1 cellular context compared by ENCODE assay signal in the genomic region with DNA sequence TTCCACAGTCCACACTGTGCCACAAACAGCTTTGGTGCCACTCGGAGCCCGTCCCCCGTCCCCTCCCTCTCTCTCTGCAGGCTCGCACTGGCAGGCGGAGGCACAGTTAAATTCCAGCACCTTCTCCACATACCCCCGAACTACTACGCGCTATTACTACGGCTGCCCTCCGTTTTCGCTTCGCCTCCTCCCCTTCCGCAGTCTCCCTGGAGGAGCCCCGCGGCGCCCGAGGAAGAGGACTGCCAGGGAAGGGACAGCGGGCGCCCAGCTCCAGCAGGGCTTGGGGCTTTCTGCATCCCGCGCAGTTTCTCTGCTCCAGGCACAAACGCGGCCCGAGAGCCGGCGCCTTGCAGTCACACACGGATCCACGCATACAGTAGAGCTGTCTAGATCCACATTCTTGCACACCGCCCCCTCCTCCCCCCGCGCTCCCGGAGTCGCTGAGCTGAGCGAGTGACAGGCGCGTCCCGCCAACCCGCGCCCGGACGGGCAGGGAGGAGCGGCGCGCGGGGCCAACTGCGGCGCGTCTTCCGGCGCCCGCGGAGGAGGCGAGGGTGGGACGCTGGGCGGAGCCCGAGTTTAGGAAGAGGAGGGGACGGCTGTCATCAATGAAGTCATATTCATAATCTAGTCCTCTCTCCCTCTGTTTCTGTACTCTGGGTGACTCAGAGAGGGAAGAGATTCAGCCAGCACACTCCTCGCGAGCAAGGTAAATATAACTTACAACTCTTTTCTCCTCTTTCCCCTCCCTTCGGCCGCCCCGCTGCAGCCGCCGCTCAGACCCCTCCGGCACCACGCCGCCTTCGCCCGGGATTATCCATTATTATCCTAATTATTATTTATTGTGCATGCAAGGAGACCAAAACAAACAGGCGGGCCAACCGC.
TF ChIP-seq lines count a peak whose summit lies in the region.

A gene (plus strand): TSS at position 652 of the 885 bp plus-strand sequence. CDS start 13,676 bp downstream, outside the sequence.

TF ChIP-seq in HepG2, 621 proteins besides CTCF, POLR2A, EP300 and RAD21 (continued from another document and continues in another):
- TF ChIP-seq, protein P1, sequence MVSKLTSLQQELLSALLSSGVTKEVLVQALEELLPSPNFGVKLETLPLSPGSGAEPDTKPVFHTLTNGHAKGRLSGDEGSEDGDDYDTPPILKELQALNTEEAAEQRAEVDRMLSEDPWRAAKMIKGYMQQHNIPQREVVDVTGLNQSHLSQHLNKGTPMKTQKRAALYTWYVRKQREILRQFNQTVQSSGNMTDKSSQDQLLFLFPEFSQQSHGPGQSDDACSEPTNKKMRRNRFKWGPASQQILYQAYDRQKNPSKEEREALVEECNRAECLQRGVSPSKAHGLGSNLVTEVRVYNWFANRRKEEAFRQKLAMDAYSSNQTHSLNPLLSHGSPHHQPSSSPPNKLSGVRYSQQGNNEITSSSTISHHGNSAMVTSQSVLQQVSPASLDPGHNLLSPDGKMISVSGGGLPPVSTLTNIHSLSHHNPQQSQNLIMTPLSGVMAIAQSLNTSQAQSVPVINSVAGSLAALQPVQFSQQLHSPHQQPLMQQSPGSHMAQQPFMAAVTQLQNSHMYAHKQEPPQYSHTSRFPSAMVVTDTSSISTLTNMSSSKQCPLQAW (CRISPR knock-in tag; IDR thresholded peaks at IDR 0.05): peak; percentile 34; the same call in 1 of the 2 replicates
- TF ChIP-seq MXD4 (CRISPR knock-in tag; IDR thresholded peaks at IDR 0.05) (no peak), ETV5 (CRISPR knock-in tag; IDR thresholded peaks at IDR 0.05; ENCODE audit: borderline replicate concordance) (peak; percentile 14; the same call in 1 of the 2 replicates), ZNF619 (CRISPR knock-in tag; IDR thresholded peaks at IDR 0.05) (no peak), ZFP36L2 (CRISPR knock-in tag; IDR thresholded peaks at IDR 0.05) (no peak), KDM5A (IDR thresholded peaks at IDR 0.05; ENCODE audit: borderline replicate concordance, low read length) (no peak; the same call in 1 of the 2 replicates), ZNF569 (CRISPR knock-in tag; IDR thresholded peaks at IDR 0.05; ENCODE audit: borderline replicate concordance) (no peak), SMARCE1 (IDR thresholded peaks at IDR 0.05; ENCODE audit: borderline replicate concordance) (no peak), ZNF343 (CRISPR knock-in tag; IDR thresholded peaks at IDR 0.05) (no peak), SP1 (IDR thresholded peaks at IDR 0.05) (no peak), SP1 (CRISPR knock-in tag; IDR thresholded peaks at IDR 0.05) (peak; percentile 83), SMAD3 (CRISPR knock-in tag; IDR thresholded peaks at IDR 0.05) (no peak), HIVEP1 (CRISPR knock-in tag; IDR thresholded peaks at IDR 0.05) (no peak), GZF1 (CRISPR knock-in tag; IDR thresholded peaks at IDR 0.05) (no peak; the same call in 1 of the 2 replicates), YY1 (IDR thresholded peaks at IDR 0.05; ENCODE audit: insufficient read depth, insufficient replicate concordance, low read depth, low read length) (no peak), ZNF224 (CRISPR knock-in tag; IDR thresholded peaks at IDR 0.05) (0 out of 2 replicates have a peak, but pooled peaks have one; percentile 53), NCOA2 (CRISPR knock-in tag; IDR thresholded peaks at IDR 0.05) (no peak; the same call in 1 of the 2 replicates), MTF1 (CRISPR knock-in tag; IDR thresholded peaks at IDR 0.05) (peak; percentile 45; the same call in 1 of the 2 replicates), FLYWCH1 (CRISPR knock-in tag; IDR thresholded peaks at IDR 0.05) (no peak), ZNF230 (CRISPR knock-in tag; IDR thresholded peaks at IDR 0.05) (no peak), ZNF670 (CRISPR knock-in tag; IDR thresholded peaks at IDR 0.05; ENCODE audit: borderline replicate concordance) (no peak), ZNF766 (CRISPR knock-in tag; IDR thresholded peaks at IDR 0.05; ENCODE audit: borderline replicate concordance) (no peak), ZNF12 (CRISPR knock-in tag; IDR thresholded peaks at IDR 0.05) (no peak), ZSCAN30 (CRISPR knock-in tag; IDR thresholded peaks at IDR 0.05) (no peak), ZNF792 (CRISPR knock-in tag; IDR thresholded peaks at IDR 0.05) (no peak)
- TF ChIP-seq, protein P2, sequence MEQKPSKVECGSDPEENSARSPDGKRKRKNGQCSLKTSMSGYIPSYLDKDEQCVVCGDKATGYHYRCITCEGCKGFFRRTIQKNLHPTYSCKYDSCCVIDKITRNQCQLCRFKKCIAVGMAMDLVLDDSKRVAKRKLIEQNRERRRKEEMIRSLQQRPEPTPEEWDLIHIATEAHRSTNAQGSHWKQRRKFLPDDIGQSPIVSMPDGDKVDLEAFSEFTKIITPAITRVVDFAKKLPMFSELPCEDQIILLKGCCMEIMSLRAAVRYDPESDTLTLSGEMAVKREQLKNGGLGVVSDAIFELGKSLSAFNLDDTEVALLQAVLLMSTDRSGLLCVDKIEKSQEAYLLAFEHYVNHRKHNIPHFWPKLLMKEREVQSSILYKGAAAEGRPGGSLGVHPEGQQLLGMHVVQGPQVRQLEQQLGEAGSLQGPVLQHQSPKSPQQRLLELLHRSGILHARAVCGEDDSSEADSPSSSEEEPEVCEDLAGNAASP (CRISPR knock-in tag; IDR thresholded peaks at IDR 0.05; ENCODE audit: borderline replicate concordance): no peak; the same call in 1 of the 2 replicates
- TF ChIP-seq, protein P3, sequence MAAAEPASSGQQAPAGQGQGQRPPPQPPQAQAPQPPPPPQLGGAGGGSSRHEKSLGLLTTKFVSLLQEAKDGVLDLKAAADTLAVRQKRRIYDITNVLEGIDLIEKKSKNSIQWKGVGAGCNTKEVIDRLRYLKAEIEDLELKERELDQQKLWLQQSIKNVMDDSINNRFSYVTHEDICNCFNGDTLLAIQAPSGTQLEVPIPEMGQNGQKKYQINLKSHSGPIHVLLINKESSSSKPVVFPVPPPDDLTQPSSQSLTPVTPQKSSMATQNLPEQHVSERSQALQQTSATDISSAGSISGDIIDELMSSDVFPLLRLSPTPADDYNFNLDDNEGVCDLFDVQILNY (CRISPR knock-in tag; conservative IDR thresholded peaks at IDR 0.05): no peak
- TF ChIP-seq, protein P4, sequence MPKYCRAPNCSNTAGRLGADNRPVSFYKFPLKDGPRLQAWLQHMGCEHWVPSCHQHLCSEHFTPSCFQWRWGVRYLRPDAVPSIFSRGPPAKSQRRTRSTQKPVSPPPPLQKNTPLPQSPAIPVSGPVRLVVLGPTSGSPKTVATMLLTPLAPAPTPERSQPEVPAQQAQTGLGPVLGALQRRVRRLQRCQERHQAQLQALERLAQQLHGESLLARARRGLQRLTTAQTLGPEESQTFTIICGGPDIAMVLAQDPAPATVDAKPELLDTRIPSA (CRISPR knock-in tag; IDR thresholded peaks at IDR 0.05; ENCODE audit: borderline replicate concordance): peak; percentile 40; the same call in 1 of the 2 replicates
- TF ChIP-seq, protein P5, sequence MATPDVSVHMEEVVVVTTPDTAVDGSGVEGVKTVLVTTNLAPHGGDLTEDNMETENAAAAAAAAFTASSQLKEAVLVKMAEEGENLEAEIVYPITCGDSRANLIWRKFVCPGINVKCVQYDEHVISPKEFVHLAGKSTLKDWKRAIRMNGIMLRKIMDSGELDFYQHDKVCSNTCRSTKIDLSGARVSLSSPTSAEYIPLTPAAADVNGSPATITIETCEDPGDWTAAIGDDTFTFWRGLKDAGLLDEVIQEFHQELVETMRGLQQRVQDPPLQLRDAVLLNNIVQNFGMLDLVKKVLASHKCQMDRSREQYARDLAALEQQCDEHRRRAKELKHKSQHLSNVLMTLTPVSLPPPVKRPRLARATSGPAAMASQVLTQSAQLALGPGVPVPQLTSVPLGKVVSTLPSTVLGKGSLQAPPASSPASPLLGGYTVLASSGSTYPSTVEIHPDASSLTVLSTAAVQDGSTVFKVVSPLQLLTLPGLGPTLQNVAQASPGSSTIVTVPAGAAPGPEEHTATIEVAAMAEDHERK (CRISPR knock-in tag; IDR thresholded peaks at IDR 0.05; ENCODE audit: low read depth): no peak
- TF ChIP-seq, protein P6, sequence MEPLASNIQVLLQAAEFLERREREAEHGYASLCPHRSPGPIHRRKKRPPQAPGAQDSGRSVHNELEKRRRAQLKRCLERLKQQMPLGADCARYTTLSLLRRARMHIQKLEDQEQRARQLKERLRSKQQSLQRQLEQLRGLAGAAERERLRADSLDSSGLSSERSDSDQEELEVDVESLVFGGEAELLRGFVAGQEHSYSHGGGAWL (CRISPR knock-in tag; IDR thresholded peaks at IDR 0.05): peak; percentile 57
- TF ChIP-seq, protein P7, sequence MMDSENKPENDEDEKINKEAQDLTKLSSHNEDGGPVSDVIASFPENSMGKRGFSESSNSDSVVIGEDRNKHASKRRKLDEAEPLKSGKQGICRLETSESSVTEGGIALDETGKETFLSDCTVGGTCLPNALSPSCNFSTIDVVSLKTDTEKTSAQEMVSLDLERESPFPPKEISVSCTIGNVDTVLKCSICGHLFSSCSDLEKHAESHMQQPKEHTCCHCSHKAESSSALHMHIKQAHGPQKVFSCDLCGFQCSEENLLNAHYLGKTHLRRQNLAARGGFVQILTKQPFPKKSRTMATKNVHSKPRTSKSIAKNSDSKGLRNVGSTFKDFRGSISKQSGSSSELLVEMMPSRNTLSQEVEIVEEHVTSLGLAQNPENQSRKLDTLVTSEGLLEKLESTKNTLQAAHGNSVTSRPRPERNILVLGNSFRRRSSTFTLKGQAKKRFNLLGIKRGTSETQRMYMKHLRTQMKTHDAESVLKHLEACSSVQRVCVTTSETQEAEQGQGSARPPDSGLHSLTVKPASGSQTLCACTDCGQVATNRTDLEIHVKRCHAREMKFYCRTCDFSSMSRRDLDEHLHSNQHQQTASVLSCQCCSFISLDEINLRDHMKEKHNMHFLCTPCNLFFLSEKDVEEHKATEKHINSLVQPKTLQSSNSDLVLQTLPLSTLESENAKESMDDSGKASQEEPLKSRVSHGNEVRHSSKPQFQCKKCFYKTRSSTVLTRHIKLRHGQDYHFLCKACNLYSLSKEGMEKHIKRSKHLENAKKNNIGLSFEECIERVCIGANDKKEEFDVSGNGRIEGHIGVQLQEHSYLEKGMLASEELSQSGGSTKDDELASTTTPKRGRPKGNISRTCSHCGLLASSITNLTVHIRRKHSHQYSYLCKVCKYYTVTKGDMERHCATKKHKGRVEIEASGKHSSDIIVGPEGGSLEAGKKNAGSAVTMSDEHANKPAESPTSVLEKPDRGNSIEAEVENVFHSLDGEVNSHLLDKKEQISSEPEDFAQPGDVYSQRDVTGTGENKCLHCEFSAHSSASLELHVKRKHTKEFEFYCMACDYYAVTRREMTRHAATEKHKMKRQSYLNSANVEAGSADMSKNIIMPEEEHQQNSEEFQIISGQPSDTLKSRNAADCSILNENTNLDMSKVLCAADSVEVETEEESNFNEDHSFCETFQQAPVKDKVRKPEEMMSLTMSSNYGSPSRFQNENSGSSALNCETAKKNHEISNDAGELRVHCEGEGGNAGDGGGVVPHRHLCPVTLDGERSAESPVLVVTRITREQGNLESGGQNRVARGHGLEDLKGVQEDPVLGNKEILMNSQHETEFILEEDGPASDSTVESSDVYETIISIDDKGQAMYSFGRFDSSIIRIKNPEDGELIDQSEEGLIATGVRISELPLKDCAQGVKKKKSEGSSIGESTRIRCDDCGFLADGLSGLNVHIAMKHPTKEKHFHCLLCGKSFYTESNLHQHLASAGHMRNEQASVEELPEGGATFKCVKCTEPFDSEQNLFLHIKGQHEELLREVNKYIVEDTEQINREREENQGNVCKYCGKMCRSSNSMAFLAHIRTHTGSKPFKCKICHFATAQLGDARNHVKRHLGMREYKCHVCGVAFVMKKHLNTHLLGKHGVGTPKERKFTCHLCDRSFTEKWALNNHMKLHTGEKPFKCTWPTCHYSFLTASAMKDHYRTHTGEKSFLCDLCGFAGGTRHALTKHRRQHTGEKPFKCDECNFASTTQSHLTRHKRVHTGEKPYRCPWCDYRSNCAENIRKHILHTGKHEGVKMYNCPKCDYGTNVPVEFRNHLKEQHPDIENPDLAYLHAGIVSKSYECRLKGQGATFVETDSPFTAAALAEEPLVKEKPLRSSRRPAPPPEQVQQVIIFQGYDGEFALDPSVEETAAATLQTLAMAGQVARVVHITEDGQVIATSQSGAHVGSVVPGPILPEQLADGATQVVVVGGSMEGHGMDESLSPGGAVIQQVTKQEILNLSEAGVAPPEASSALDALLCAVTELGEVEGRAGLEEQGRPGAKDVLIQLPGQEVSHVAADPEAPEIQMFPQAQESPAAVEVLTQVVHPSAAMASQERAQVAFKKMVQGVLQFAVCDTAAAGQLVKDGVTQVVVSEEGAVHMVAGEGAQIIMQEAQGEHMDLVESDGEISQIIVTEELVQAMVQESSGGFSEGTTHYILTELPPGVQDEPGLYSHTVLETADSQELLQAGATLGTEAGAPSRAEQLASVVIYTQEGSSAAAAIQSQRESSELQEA (CRISPR knock-in tag; IDR thresholded peaks at IDR 0.05; ENCODE audit: not compliant biosample characterization): peak; percentile 26
- TF ChIP-seq, protein P8, sequence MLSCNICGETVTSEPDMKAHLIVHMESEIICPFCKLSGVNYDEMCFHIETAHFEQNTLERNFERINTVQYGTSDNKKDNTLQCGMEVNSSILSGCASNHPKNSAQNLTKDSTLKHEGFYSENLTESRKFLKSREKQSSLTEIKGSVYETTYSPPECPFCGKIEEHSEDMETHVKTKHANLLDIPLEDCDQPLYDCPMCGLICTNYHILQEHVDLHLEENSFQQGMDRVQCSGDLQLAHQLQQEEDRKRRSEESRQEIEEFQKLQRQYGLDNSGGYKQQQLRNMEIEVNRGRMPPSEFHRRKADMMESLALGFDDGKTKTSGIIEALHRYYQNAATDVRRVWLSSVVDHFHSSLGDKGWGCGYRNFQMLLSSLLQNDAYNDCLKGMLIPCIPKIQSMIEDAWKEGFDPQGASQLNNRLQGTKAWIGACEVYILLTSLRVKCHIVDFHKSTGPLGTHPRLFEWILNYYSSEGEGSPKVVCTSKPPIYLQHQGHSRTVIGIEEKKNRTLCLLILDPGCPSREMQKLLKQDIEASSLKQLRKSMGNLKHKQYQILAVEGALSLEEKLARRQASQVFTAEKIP (CRISPR knock-in tag; IDR thresholded peaks at IDR 0.05; ENCODE audit: borderline replicate concordance): no peak
- TF ChIP-seq, protein P9, sequence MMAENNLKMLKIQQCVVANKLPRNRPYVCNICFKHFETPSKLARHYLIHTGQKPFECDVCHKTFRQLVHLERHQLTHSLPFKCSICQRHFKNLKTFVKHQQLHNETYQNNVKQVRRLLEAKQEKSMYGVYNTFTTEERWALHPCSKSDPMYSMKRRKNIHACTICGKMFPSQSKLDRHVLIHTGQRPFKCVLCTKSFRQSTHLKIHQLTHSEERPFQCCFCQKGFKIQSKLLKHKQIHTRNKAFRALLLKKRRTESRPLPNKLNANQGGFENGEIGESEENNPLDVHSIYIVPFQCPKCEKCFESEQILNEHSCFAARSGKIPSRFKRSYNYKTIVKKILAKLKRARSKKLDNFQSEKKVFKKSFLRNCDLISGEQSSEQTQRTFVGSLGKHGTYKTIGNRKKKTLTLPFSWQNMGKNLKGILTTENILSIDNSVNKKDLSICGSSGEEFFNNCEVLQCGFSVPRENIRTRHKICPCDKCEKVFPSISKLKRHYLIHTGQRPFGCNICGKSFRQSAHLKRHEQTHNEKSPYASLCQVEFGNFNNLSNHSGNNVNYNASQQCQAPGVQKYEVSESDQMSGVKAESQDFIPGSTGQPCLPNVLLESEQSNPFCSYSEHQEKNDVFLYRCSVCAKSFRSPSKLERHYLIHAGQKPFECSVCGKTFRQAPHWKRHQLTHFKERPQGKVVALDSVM (CRISPR knock-in tag; IDR thresholded peaks at IDR 0.05): peak; percentile 45; the same call in 1 of the 2 replicates
- TF ChIP-seq, protein P10, sequence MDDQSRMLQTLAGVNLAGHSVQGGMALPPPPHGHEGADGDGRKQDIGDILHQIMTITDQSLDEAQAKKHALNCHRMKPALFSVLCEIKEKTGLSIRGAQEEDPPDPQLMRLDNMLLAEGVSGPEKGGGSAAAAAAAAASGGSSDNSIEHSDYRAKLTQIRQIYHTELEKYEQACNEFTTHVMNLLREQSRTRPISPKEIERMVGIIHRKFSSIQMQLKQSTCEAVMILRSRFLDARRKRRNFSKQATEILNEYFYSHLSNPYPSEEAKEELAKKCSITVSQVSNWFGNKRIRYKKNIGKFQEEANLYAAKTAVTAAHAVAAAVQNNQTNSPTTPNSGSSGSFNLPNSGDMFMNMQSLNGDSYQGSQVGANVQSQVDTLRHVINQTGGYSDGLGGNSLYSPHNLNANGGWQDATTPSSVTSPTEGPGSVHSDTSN (CRISPR knock-in tag; IDR thresholded peaks at IDR 0.05; ENCODE audit: borderline replicate concordance): 0 out of 2 replicates have a peak, but pooled peaks have one; percentile 16
